11 cellular contexts compared by ENCODE assay signal in the genomic region with DNA sequence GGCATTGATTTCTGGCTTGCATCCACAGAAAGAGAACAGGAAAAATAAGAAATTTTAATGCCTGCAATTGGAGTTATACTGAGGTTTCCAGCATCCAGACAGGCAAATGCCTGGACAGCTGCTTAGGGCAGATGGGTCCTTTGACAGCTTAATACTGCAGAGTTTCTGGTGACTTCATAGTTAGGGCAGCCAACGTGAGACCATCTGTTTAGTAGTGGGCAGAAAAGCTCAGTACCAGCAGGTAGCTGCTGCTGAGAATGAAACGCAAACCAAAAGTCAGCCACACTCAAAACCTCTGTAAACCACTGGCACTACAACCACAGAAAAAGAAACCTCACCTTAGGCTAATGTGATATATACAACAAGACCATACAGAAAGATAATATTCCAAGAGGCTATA.
DNase-seq lines count a peak whose midpoint lies in the region; ATAC-seq and TF ChIP-seq lines count a peak whose summit lies in the region.
"Had no signal": no experiment of that assay in that cellular context is flagged by ENCODE, and none has a peak within 500 bp of the region (broad histone marks: within the 10 kb centered on the region; RNA-seq: fewer than 3 reads in every experiment).

No MANE protein-coding gene starts in this region.

- intact Hi-C loops in CD4-positive, alpha-beta T cell (cut with DNase I, micrococcal nuclease): no loop called here

- no peaks in the 10 kb centered on the region for H3K9me3 Mint-ChIP-seq in naive thymus-derived CD8-positive, alpha-beta T cell
- no peaks in the 10 kb centered on the region for H3K9me3 Mint-ChIP-seq in CD4-positive, alpha-beta T cell

- CTCF ChIA-PET in CD4-positive, alpha-beta T cell (lab: Charles Lee): no interaction called here

- peak; percentile 81 for ATAC-seq in GM21381 (IDR thresholded peaks at IDR 0.05; ENCODE audit: unreplicated experiment)
- ATAC-seq in naive thymus-derived CD8-positive, alpha-beta T cell: no peak
- no peak for ATAC-seq in CD4-positive, alpha-beta T cell (ENCODE audit: poor library complexity)
- ATAC-seq: HCT116, T-helper 17 cell had no signal

- H3K4me3 Mint-ChIP-seq in naive thymus-derived CD8-positive, alpha-beta T cell: no peak overlapping the region
- no peak overlapping the region for H3K4me3 Mint-ChIP-seq in CD4-positive, alpha-beta T cell
- H3K4me3 Mint-ChIP-seq: activated naive CD8-positive, alpha-beta T cell; T-helper 17 cell had no signal

- peaks cover 0 to 4% (median 0%) of the 10 kb centered on the region in 4 donors for H3K4me1 Mint-ChIP-seq in naive thymus-derived CD8-positive, alpha-beta T cell
- no peaks in the 10 kb centered on the region for H3K4me1 Mint-ChIP-seq in CD4-positive, alpha-beta T cell (ENCODE audit: low read depth)
- H3K4me1 Mint-ChIP-seq: T-helper 17 cell had no signal

- DNase-seq in GM12865 (ENCODE audit: low read depth): peak; percentile 82
- peak; percentile 30 for DNase-seq in M059J (ENCODE audit: low read depth)
- DNase-seq in choroid plexus epithelial cell (ENCODE audit: low read depth): peak; percentile 41
- DNase-seq in naive thymus-derived CD8-positive, alpha-beta T cell: no peak
- no peak for DNase-seq in CD4-positive, alpha-beta T cell
- no peak for DNase-seq in activated T-cell treated with anti-CD3 and anti-CD28 coated beads, Interleukin-2, amount 50 U/mL, for 48 hours
- no peak for DNase-seq in stimulated activated CD4-positive, alpha-beta T cell treated with anti-CD3 and anti-CD28 coated beads, Interleukin-1b, Interleukin-23, amount 100 ng/mL, for 48 hours
- DNase-seq: T-helper 17 cell had no signal

- no peak for TF ChIP-seq CTCF in GM12865 (IDR thresholded peaks at IDR 0.05; ENCODE audit: insufficient read depth, low read depth, low read length, missing control alignments)
- no peak for TF ChIP-seq CTCF in choroid plexus epithelial cell (conservative IDR thresholded peaks at IDR 0.05; ENCODE audit: low read depth, low read length)
- TF ChIP-seq CTCF in CD4-positive, alpha-beta T cell (IDR thresholded peaks at IDR 0.05): no peak

- no peak overlapping the region for H3K27ac Mint-ChIP-seq in naive thymus-derived CD8-positive, alpha-beta T cell
- H3K27ac Mint-ChIP-seq in CD4-positive, alpha-beta T cell: no peak overlapping the region
- H3K27ac Mint-ChIP-seq: activated naive CD8-positive, alpha-beta T cell; T-helper 17 cell had no signal

- no peak overlapping the region for H3K27ac ChIP-seq in CD4-positive, alpha-beta T cell (ENCODE audit: low read depth, low read length)

- H3K9me3 ChIP-seq in CD4-positive, alpha-beta T cell (ENCODE audit: control insufficient read depth, low read length): no peaks in the 10 kb centered on the region

- H3K27me3 ChIP-seq in CD4-positive, alpha-beta T cell (ENCODE audit: control insufficient read depth, insufficient read depth, low read length): no peaks in the 10 kb centered on the region

- no peaks in the 10 kb centered on the region for H3K27me3 Mint-ChIP-seq in naive thymus-derived CD8-positive, alpha-beta T cell
- no peaks in the 10 kb centered on the region for H3K27me3 Mint-ChIP-seq in CD4-positive, alpha-beta T cell
- H3K27me3 Mint-ChIP-seq: activated naive CD8-positive, alpha-beta T cell; T-helper 17 cell had no signal

- POLR2A ChIA-PET in naive thymus-derived CD8-positive, alpha-beta T cell (lab: Charles Lee): no interaction called here
- POLR2A ChIA-PET in CD4-positive, alpha-beta T cell (lab: Charles Lee): no interaction called here

- H3K4me3 ChIP-seq in GM12865 (ENCODE audit: low read depth, low read length) (no peak overlapping the region), choroid plexus epithelial cell (ENCODE audit: low read depth, low read length) (no peak overlapping the region)

- H3K36me3 Mint-ChIP-seq in naive thymus-derived CD8-positive, alpha-beta T cell: peaks cover 0 to 7% (median 0%) of the 10 kb centered on the region in 3 donors
- no peaks in the 10 kb centered on the region for H3K36me3 Mint-ChIP-seq in CD4-positive, alpha-beta T cell (ENCODE audit: low read depth)

Comparison
In these comparisons a context has a peak if more than half of its experiments do, and no peak if none do; other contexts are left out.
1. DNase-seq: peak in GM12865 (single experiment), M059J (single experiment) and choroid plexus epithelial cell (single experiment); none in naive thymus-derived CD8-positive, alpha-beta T cell (0 of 10), CD4-positive, alpha-beta T cell (0 of 10), activated T-cell treated with anti-CD3 and anti-CD28 coated beads, Interleukin-2, amount 50 U/mL, for 48 hours (0 of 2) and stimulated activated CD4-positive, alpha-beta T cell treated with anti-CD3 and anti-CD28 coated beads, Interleukin-1b, Interleukin-23, amount 100 ng/mL, for 48 hours (single experiment).